Comparison of ENCODE assay signal across 21 cellular contexts in the genomic region with DNA sequence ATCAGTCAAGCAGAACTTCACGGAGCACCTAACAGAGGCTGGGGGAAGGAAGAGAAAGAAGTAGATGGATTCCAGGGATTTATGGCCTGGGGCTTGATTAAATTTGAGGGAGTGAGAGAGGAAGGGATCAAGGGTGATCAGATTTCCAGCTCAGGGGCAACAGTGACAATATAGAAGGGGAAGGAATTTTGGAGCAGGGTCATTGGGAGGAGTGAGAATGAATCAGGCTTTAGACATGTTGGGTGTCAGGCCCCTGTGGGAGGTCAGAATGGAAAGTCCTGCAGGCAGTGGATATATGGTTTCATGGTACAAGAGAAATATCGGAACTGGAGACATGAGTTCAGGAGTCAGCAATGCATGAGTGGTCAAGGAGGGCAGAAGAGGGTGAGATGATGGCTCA.
"Had no signal": no experiment of that assay in that cellular context is flagged by ENCODE, and none has a peak within 500 bp of the region (broad histone marks: within the 10 kb centered on the region; RNA-seq: fewer than 3 reads in every experiment).

No MANE protein-coding gene starts in this region.

- H3K36me3 ChIP-seq: adrenal gland, cardiac muscle cell, gastrocnemius medialis, heart left ventricle, left lung, right atrium auricular region, transverse colon, vagina had no signal

- H3K27ac ChIP-seq: adrenal gland, cardiac muscle cell, gastrocnemius medialis, heart left ventricle, left lung, right atrium auricular region, skin epidermis, transverse colon, vagina had no signal

- H3K4me1 ChIP-seq: transverse colon had no signal

- DNase-seq: activated B cell treated with CpG ODN at 0.5 μM for 24 hours; activated CD4-positive, alpha-beta T cell treated with anti-CD3 and anti-CD28 coated beads for 48 hours; activated CD8-positive, alpha-beta T cell treated with anti-CD3 and anti-CD28 coated beads for 36 hours; activated effector memory CD4-positive, alpha-beta T cell treated with anti-CD3 and anti-CD28 coated beads, Interleukin-2, amount 50 U/mL, for 16 hours; activated T-cell treated with anti-CD3 and anti-CD28 coated beads, Interleukin-2, amount 50 U/mL, for 48 hours; adrenal gland; gastrocnemius medialis; heart left ventricle; left lung; mammary epithelial cell; mucosa of descending colon; naive thymus-derived CD4-positive, alpha-beta T cell; posterior cingulate gyrus; stimulated activated CD4-positive, alpha-beta T cell treated with anti-CD3 and anti-CD28 coated beads, Interleukin-4, amount 100 ng/mL, for 4 hours; stimulated activated CD8-positive, alpha-beta memory T cell treated with anti-CD3 and anti-CD28 coated beads, Interleukin-4, amount 100 ng/mL, for 48 hours; stimulated activated naive CD8-positive, alpha-beta T cell treated with anti-CD3 and anti-CD28 coated beads, Interleukin-15, Interleukin-2, amounts not matched to agents 100 U/mL and 50 U/mL, for 24 hours; transverse colon had no signal

- H3K4me3 ChIP-seq: adrenal gland, cardiac muscle cell, gastrocnemius medialis, heart left ventricle, left lung, mucosa of descending colon, right atrium auricular region, skin epidermis, transverse colon, vagina had no signal

- ATAC-seq: activated CD8-positive, alpha-beta T cell treated with anti-CD3 and anti-CD28 coated beads for 36 hours; gastrocnemius medialis; heart left ventricle; left lung; naive thymus-derived CD4-positive, alpha-beta T cell; stimulated activated naive CD8-positive, alpha-beta T cell treated with anti-CD3 and anti-CD28 coated beads, Interleukin-15, Interleukin-2, amounts not matched to agents 100 U/mL and 50 U/mL, for 24 hours had no signal

- H3K9me3 ChIP-seq: adrenal gland, gastrocnemius medialis, heart left ventricle, left lung, mucosa of descending colon, right atrium auricular region, transverse colon, vagina had no signal

- H3K27me3 ChIP-seq: adrenal gland, gastrocnemius medialis, right atrium auricular region, vagina had no signal
